ENCODE assay signal across 9 cellular contexts in the genomic region with DNA sequence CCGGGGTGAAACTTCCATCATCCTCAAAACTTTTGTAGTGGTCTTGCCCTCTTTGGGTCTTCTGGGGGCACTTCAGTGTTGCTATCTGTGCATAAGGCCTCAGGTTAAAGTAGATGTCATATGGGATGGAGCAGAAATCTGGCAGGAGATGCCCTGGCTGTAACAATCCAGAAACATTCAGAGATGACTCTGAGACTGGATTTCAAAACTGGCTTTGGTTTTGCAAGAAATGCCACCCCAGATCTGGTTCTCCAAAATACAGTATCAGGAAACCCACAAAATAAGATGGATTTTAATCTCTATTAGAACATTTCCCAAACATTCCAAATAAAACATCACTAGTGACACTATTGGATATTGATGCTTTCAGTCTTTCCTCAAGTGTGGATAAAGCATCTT.
DNase-seq lines count a peak whose midpoint lies in the region; ATAC-seq and TF ChIP-seq lines count a peak whose summit lies in the region.
"Had no signal": no experiment of that assay in that cellular context is flagged by ENCODE, and none has a peak within 500 bp of the region (broad histone marks: within the 10 kb centered on the region; RNA-seq: fewer than 3 reads in every experiment).

No MANE protein-coding gene starts in this region.

- H3K36me3 ChIP-seq in iPS-15b (ENCODE audit: control insufficient read depth, insufficient read depth, low read length) (no peaks in the 10 kb centered on the region), gastrocnemius medialis (no peaks in the 10 kb centered on the region)

- no peak for TF ChIP-seq POLR2A in gastrocnemius medialis (IDR thresholded peaks at IDR 0.05)

- peaks cover 23% of the 10 kb centered on the region for H3K4me1 ChIP-seq in iPS-15b (ENCODE audit: control insufficient read depth, insufficient read depth, low read length)
- peaks cover 34 to 43% of the 10 kb centered on the region in 2 donors for H3K4me1 ChIP-seq in gastrocnemius medialis

- no peak for TF ChIP-seq CTCF in gastrocnemius medialis (IDR thresholded peaks at IDR 0.05 in 4 of 5, conservative IDR thresholded peaks at IDR 0.05 in 1 of 5)

- peak overlapping the region; percentile 19 for H3K9ac ChIP-seq in iPS-15b (ENCODE audit: low read depth, low read length)

- H3K4me3 ChIP-seq in iPS-15b (ENCODE audit: low read depth, low read length) = peak overlapping the region; percentile 14
- H3K4me3 ChIP-seq in gastrocnemius medialis = no peak overlapping the region

- intact Hi-C loops in gastrocnemius medialis (cut with DNase I; ENCODE audit: low total_unique reads) = loop anchor here (2.0 to 10.0 kb wide), 5 partner anchors 82 to 908 kb away; a partner anchor contains a TSS

- DNase-seq in GM03348 (ENCODE audit: low spot score) (peak; percentile 20), gastrocnemius medialis (no peak), SHP77 (lab: John Stamatoyannopoulos, UW) (no peak), HuH-7 (ENCODE audit: low spot score) (no peak)
- no peak for DNase-seq in central memory CD4-positive, alpha-beta T cell

- H3K27ac ChIP-seq in angular gyrus (ENCODE audit: low read depth, low read length) (peak overlapping the region; percentile 60), gastrocnemius medialis (peak overlapping the region; percentile 81 to 88 (median 85))

- in situ Hi-C loops in gastrocnemius medialis (cut with MboI; ENCODE audit: low sequenced_read_pairs in 4 of 4) = loop anchor here (5.0 to 25.0 kb wide), 12 partner anchors 78 to 1658 kb away; a partner anchor contains a TSS

- no peaks in the 10 kb centered on the region for H3K27me3 ChIP-seq in iPS-15b (ENCODE audit: control insufficient read depth, insufficient read depth, low read length)
- no peaks in the 10 kb centered on the region for H3K27me3 ChIP-seq in gastrocnemius medialis

- ATAC-seq in gastrocnemius medialis (peak; percentile 5 to 15), HG03135 (IDR thresholded peaks at IDR 0.05; ENCODE audit: unreplicated experiment) (no peak)
- ATAC-seq: stimulated activated effector memory CD8-positive, alpha-beta T cell treated with anti-CD3 and anti-CD28 coated beads, Interleukin-12 subunit alpha, Interleukin-12 subunit beta, amount 100 ng/mL, for 72 hours had no signal

- no peaks in the 10 kb centered on the region for H3K9me3 ChIP-seq in iPS-15b (ENCODE audit: control insufficient read depth, insufficient read depth, low read length)
- no peaks in the 10 kb centered on the region for H3K9me3 ChIP-seq in gastrocnemius medialis
